In the genomic region with DNA sequence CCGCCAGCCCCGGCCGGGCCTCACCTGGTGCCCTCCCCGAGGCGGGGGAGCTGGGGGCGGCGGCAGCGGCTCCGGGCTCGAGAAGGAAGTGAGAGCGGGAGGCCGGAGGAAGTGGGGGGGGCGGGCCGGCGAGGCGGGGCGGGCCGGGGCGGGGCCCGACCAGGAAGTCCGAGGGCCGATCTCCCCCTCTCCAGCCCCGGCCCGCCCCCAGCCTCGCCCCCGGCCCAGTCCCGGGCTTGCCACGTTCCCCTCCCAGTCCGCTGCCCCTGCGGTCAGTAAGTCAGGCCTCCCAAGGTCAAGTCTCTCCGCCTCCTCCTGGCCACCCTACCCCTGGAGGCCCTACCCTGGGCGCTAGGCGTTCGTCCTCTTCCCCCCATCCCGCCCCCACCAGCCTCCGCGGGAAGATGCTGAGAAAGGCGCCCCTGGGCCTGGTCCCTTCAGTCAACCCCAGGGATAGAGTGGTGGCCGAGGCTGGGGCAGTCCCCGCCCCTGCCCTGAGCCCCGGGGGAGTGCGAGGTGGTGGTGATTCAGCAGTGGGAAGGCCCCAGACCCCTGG, we compare ENCODE assay signal across 9 cellular contexts. TPM values are rescaled to one million over a fixed set of nuclear protein-coding genes. Genes with fewer than 3 reads are reported as not detected.
DNase-seq lines count a peak whose midpoint lies in the region; ATAC-seq, FAIRE-seq and TF ChIP-seq lines count a peak whose summit lies in the region.
"Had no signal": no experiment of that assay in that cellular context is flagged by ENCODE, and none has a peak within 500 bp of the region (broad histone marks: within the 10 kb centered on the region; RNA-seq: fewer than 3 reads in every experiment).

RHOG (minus strand) TSS at position 90 of the 556 bp plus-strand sequence. CDS start 12,821 bp downstream, outside the sequence.

- no peak for TF ChIP-seq RAD21 in Ishikawa (IDR thresholded peaks at IDR 0.05; ENCODE audit: low read depth)

- H2AFZ ChIP-seq in mammary epithelial cell (ENCODE audit: low read depth, low read length): peak within 1 kb of the TSS; percentile 84

- H3K27me3 ChIP-seq in mammary epithelial cell (ENCODE audit: insufficient read depth, low read length) (no peaks in the 10 kb centered on the region), small intestine (ENCODE audit: control insufficient read depth in 2 of 2, insufficient read depth in 2 of 2, low read length in 2 of 2) (no peaks in the 10 kb centered on the region)

- H3K4me2 ChIP-seq in mammary epithelial cell (ENCODE audit: insufficient read depth, low read depth, low read length): peak within 1 kb of the TSS; percentile 92

- peak within 1 kb of the TSS; percentile 71 to 78 (median 74) for H3K4me3 ChIP-seq in mammary epithelial cell (replicated peaks in 1 of 3; ENCODE audit: insufficient read depth in 1 of 3, low read depth in 2 of 3, low read length in 3 of 3)
- H3K4me3 ChIP-seq in small intestine (ENCODE audit: low read depth in 1 of 2, low read length in 2 of 2): peak within 1 kb of the TSS; percentile 82 to 92

- TF ChIP-seq EP300 in Ishikawa (IDR thresholded peaks at IDR 0.05; ENCODE audit: borderline replicate concordance): no peak

- in situ Hi-C loops in mammary epithelial cell (cut with MboI; ENCODE audit: low sequenced_read_pairs in 2 of 2): no loop called here

- H3K9me3 ChIP-seq in mammary epithelial cell (replicated peaks; ENCODE audit: insufficient read depth, low read length): no peaks in the 10 kb centered on the region
- H3K9me3 ChIP-seq in small intestine (ENCODE audit: control insufficient read depth, low read depth): no peaks in the 10 kb centered on the region

- no CpG with 5 or more reads among the region's 42 CpGs for WGBS in mammary epithelial cell (ENCODE audit: low coverage, missing lambda C conversion rate)
- 0% methylated on average over 18 to 39 of the region's 42 CpGs for WGBS in small intestine, 3 donors

- BruUV-seq in mammary epithelial cell (replicated peaks; lab: Mats Ljungman, UMichigan): no TSS peak

- intact Hi-C loops in mammary epithelial cell (cut with micrococcal nuclease): loop anchor here (1.0 to 2.0 kb wide), 2 partner anchors 44 to 232 kb away; partner anchors contain the start of gene NUP98

- H3K27ac ChIP-seq in mammary epithelial cell (ENCODE audit: insufficient read depth, low read depth, low read length) (peak within 1 kb of the TSS; percentile 67), small intestine (ENCODE audit: low read depth in 1 of 2, low read length in 1 of 2) (peak within 1 kb of the TSS; percentile 94 to 98)

- no peaks in the 10 kb centered on the region for H4K20me1 ChIP-seq in mammary epithelial cell (ENCODE audit: insufficient read depth, low read length)

- CTCF ChIA-PET in mammary epithelial cell (lab: Charles Lee; ENCODE audit: low non-redundant PET): interaction anchor here (0.6 to 1.7 kb wide), 6 partner anchors 14 to 232 kb away, joined by 3 to 15 read pairs (median 6); partner anchors contain the start of genes PGAP2 and STIM1

- peaks cover 48% of the 10 kb centered on the region for H3K79me2 ChIP-seq in mammary epithelial cell (ENCODE audit: insufficient read depth, low read length)

- peak within 1 kb of the TSS; percentile 80 for H3K9ac ChIP-seq in mammary epithelial cell (ENCODE audit: insufficient read depth, low read length)

- FAIRE-seq in small intestine (lab: Jason Lieb, UNC): no peak
- FAIRE-seq: G401.6 had no signal

- no peak for TF ChIP-seq CTCF in mammary epithelial cell (conservative IDR thresholded peaks at IDR 0.05 in 1 of 2, IDR thresholded peaks at IDR 0.05 in 1 of 2; ENCODE audit: extremely low read depth in 1 of 2, insufficient read depth in 1 of 2, low read depth in 1 of 2, low read length in 2 of 2)

- ATAC-seq in GM21723 (IDR thresholded peaks at IDR 0.05; ENCODE audit: unreplicated experiment): peak; percentile 58

- H3K4me1 ChIP-seq in mammary epithelial cell (ENCODE audit: insufficient read depth, low read length): peaks cover 27% of the 10 kb centered on the region
- peaks cover 13 to 20% of the 10 kb centered on the region in 2 donors for H3K4me1 ChIP-seq in small intestine (ENCODE audit: control insufficient read depth in 2 of 2, insufficient read depth in 1 of 2, low read depth in 1 of 2, low read length in 1 of 2)

- DNase-seq in NCI-H1417 (lab: John Stamatoyannopoulos, UW): peak; percentile 56 to 85 (median 81)
- no peak for DNase-seq in NCI-H1417 treated with DMSO at 0.1 percent for 48 hours (lab: John Stamatoyannopoulos, UW)
- peak; percentile 83 for DNase-seq in SKM-1 treated with dmso at 0.1 percent for 144 hours (lab: John Stamatoyannopoulos, UW; ENCODE audit: unreplicated experiment)
- DNase-seq in mammary epithelial cell: peak; percentile 84
- peak; percentile 92 for DNase-seq in iPS-NIHi11 (ENCODE audit: low spot score)
- DNase-seq in small intestine: peak; percentile 83

- dilution Hi-C loops in mammary epithelial cell (cut with HindIII; ENCODE audit: low sequenced_read_pairs): loop anchor here (5.0 kb wide), 1 partner anchor 71 kb away; no protein-coding TSS in a partner anchor

- H3K36me3 ChIP-seq in mammary epithelial cell (ENCODE audit: insufficient read depth, low read length): no peaks in the 10 kb centered on the region
- H3K36me3 ChIP-seq in small intestine (ENCODE audit: control insufficient read depth in 2 of 2, insufficient read depth in 2 of 2, low read length in 2 of 2): no peaks in the 10 kb centered on the region

TF ChIP-seq in Ishikawa, 13 proteins besides CTCF, POLR2A, EP300 and RAD21:
- TF ChIP-seq EGR1 (IDR thresholded peaks at IDR 0.05): peak; percentile 11; the same call in 1 of the 2 replicates
- no peak for TF ChIP-seq ZBTB7A (IDR thresholded peaks at IDR 0.05; ENCODE audit: low read depth)

RNA-seq across cellular contexts. Expression of gene RHOG, which starts in this region (rescaled TPM):
- 10 to 100 TPM; 11.5 to 61.4 TPM for total RNA-seq in mammary epithelial cell
- polyA plus RNA-seq in mammary epithelial cell (92.3 TPM), small intestine (100 to 1,000 TPM in 1 of 3 donors, 10 to 100 TPM in 2; 62.1 to 114 (median 86.6) TPM)
- polyA minus RNA-seq in mammary epithelial cell: 107 TPM
